Comparison of ENCODE assay signal across 8 cellular contexts in the genomic region with DNA sequence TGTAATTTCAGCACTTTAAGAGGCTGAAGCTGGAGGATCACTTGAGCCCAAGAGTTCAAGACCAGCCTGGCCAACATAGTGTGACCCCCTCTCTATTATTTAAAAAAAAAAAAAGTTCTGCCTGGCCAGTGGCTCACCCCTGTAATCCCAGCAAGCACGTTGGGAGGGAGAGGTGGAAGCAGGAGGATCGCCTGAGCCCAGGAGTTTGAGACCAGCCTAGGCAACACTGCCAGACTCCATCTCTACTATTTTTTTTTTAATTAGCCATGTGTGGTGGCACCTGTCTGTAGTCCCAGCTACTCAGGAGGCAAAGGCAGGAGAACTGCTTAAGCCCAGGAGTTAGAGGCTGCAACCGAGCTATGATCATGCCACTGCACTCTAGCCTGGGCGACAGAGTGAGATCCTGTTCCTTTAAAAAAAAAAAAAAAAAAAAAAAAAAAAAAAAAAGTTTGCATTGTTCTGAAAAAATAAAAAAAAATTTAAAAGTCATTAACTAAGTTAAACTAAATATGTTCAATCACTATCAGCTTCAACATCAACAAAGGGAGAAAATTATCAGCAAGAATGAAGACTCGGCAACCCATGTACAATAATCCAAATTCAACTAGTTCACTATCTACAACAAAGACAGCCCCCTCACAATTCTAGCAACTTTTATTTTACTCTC. TPM values are rescaled to one million over a fixed set of nuclear protein-coding genes. Genes with fewer than 3 reads are reported as not detected.
DNase-seq lines count a peak whose midpoint lies in the region; ATAC-seq, FAIRE-seq and TF ChIP-seq lines count a peak whose summit lies in the region.

No MANE protein-coding gene starts in this region.

- H3K27me3 ChIP-seq in gastrocnemius medialis = no peaks in the 10 kb centered on the region

- no peaks in the 10 kb centered on the region for H3K36me3 ChIP-seq in gastrocnemius medialis

- TF ChIP-seq POLR2A in GM12891 (IDR thresholded peaks at IDR 0.05; ENCODE audit: low read depth, low read length) = no peak
- no peak for TF ChIP-seq POLR2A in gastrocnemius medialis (IDR thresholded peaks at IDR 0.05)

- no peaks in the 10 kb centered on the region for H3K27me3 Mint-ChIP-seq in T-helper 17 cell

- H3K4me3 ChIP-seq in foreskin fibroblast (ENCODE audit: low read depth in 1 of 2, low read length in 2 of 2) (peak overlapping the region; percentile 93 to 98), gastrocnemius medialis (peak overlapping the region; percentile 96 to 100 (median 98))

- H3K9me3 ChIP-seq in T-helper 17 cell (ENCODE audit: control insufficient read depth, low read length, poor library complexity, severe bottlenecking) (no peaks in the 10 kb centered on the region), gastrocnemius medialis (no peaks in the 10 kb centered on the region)

- in situ Hi-C loops in gastrocnemius medialis (cut with MboI; ENCODE audit: low sequenced_read_pairs in 4 of 4) = no loop called here

- peaks cover 7% of the 10 kb centered on the region for H3K36me3 Mint-ChIP-seq in T-helper 17 cell (ENCODE audit: low read depth)

- DNase-seq in GM12891 (ENCODE audit: insufficient read length, low spot score) (no peak), T-helper 17 cell (no peak), foreskin fibroblast (no peak), gastrocnemius medialis (no peak), NCI-H2227 (lab: John Stamatoyannopoulos, UW; ENCODE audit: unreplicated experiment) (no peak), RCC 7860 (ENCODE audit: low spot score) (no peak), NCI-H510A (lab: John Stamatoyannopoulos, UW) (no peak)
- DNase-seq in central memory CD4-positive, alpha-beta T cell = no peak

- TF ChIP-seq CTCF in foreskin fibroblast (IDR thresholded peaks at IDR 0.05; ENCODE audit: low read depth, low read length) = no peak
- no peak for TF ChIP-seq CTCF in gastrocnemius medialis (IDR thresholded peaks at IDR 0.05 in 4 of 5, conservative IDR thresholded peaks at IDR 0.05 in 1 of 5)

- peak overlapping the region; percentile 98 for H3K27ac Mint-ChIP-seq in T-helper 17 cell

- H3K27ac ChIP-seq in gastrocnemius medialis = peak overlapping the region; percentile 99 to 100 (median 100)

- peaks cover 34% of the 10 kb centered on the region for H3K4me1 Mint-ChIP-seq in T-helper 17 cell

- peaks cover 51 to 58% of the 10 kb centered on the region in 2 donors for H3K4me1 ChIP-seq in gastrocnemius medialis

- ATAC-seq in T-helper 17 cell = no peak
- no peak for ATAC-seq in gastrocnemius medialis

- FAIRE-seq in GM12891 (lab: Jason Lieb, UNC) = peak; percentile 13
- FAIRE-seq in RCC 7860 (lab: Jason Lieb, UNC) = no peak

- intact Hi-C loops in gastrocnemius medialis (cut with DNase I; ENCODE audit: low total_unique reads) = loop anchor here (2.0 to 5.0 kb wide), 2 partner anchors 105 to 1805 kb away; a partner anchor contains a TSS

- H3K4me3 Mint-ChIP-seq in T-helper 17 cell = peak overlapping the region; percentile 98

TF ChIP-seq in GM12891, 5 proteins besides CTCF, POLR2A, EP300 and RAD21:
- TF ChIP-seq PAX5 (IDR thresholded peaks at IDR 0.05; ENCODE audit: insufficient read depth, low read length, severe bottlenecking) = no peak
- TF ChIP-seq TAF1 (IDR thresholded peaks at IDR 0.05; ENCODE audit: low read depth, low read length) = no peak
- TF ChIP-seq POLR2AphosphoS5 (IDR thresholded peaks at IDR 0.05; ENCODE audit: low read depth, low read length) = no peak
- TF ChIP-seq SPI1 (IDR thresholded peaks at IDR 0.05; ENCODE audit: low read depth, low read length) = no peak
- no peak for TF ChIP-seq POU2F2 (IDR thresholded peaks at IDR 0.05; ENCODE audit: low read depth, low read length)

RNA-seq across cellular contexts. Expression of a gene that starts 1.9 kb away (rescaled TPM):
- 54.8 TPM for polyA plus RNA-seq in GM12891 (2012; ENCODE audit: low read depth, missing spikeins)
- 100 to 1,000 TPM; 115 to 123 TPM for total RNA-seq in T-helper 17 cell
- 100 to 1,000 TPM; 212 to 346 (median 246) TPM for total RNA-seq in gastrocnemius medialis
